14 cellular contexts compared by ENCODE assay signal in the genomic region with DNA sequence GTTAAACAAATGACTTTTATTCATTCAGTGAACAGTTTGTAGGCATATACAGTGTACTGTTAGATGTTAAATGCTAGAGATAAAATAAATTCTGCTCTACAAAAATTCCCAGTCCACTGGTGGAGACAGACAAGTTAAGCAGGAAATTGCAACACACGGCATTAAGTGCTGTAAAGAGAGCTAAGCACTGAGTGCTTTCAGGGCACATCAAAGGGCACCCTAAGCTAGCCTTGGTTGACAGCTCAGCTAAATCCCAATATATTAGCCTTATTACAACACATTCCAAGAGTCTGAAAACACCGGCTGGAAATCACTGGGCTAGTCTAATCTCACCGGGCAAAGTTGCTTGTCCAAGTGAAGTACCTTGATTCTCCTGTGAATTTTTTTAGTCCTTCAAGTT. TPM values are rescaled to one million over a fixed set of nuclear protein-coding genes. Genes with fewer than 3 reads are reported as not detected.
DNase-seq lines count a peak whose midpoint lies in the region; ATAC-seq, FAIRE-seq and TF ChIP-seq lines count a peak whose summit lies in the region.
"Had no signal": no experiment of that assay in that cellular context is flagged by ENCODE, and none has a peak within 500 bp of the region (broad histone marks: within the 10 kb centered on the region; RNA-seq: fewer than 3 reads in every experiment).

No MANE protein-coding gene starts in this region.

- no peak overlapping the region for H3K4me3 ChIP-seq in lung

- no peaks in the 10 kb centered on the region for H3K9me3 Mint-ChIP-seq in chondrocyte (ENCODE audit: low read depth)

- CTCF ChIA-PET in GM10248 (lab: Yijun Ruan, JAX), result no interaction called here

- peaks cover 21% of the 10 kb centered on the region for H3K4me1 Mint-ChIP-seq in chondrocyte (ENCODE audit: low read depth)
- H3K4me1 Mint-ChIP-seq: naive thymus-derived CD8-positive, alpha-beta T cell had no signal

- no peaks in the 10 kb centered on the region for H3K36me3 ChIP-seq in lung (ENCODE audit: control insufficient read depth in 2 of 2, insufficient read depth in 2 of 2, low read length in 2 of 2)

- FAIRE-seq in HTR-8/SVneo (lab: Jason Lieb, UNC), result no peak

- H3K27ac Mint-ChIP-seq in chondrocyte (ENCODE audit: unreplicated experiment), result peak overlapping the region; percentile 60
- H3K27ac Mint-ChIP-seq: naive thymus-derived CD8-positive, alpha-beta T cell had no signal

- peaks cover 0 to 2% of the 10 kb centered on the region in 2 donors for H3K4me1 ChIP-seq in lung (ENCODE audit: control insufficient read depth in 2 of 2, insufficient read depth in 2 of 2, low read length in 2 of 2)

- H3K27ac ChIP-seq in lung (ENCODE audit: low read depth in 1 of 2, low read length in 1 of 2), result no peak overlapping the region
- H3K27ac ChIP-seq: VCaP had no signal

- no peaks in the 10 kb centered on the region for H3K27me3 Mint-ChIP-seq in chondrocyte (ENCODE audit: low read depth)
- H3K27me3 Mint-ChIP-seq: naive thymus-derived CD8-positive, alpha-beta T cell had no signal

- no peaks in the 10 kb centered on the region for H3K27me3 ChIP-seq in lung (ENCODE audit: control insufficient read depth, insufficient read depth)

- no peaks in the 10 kb centered on the region for H3K9me3 ChIP-seq in lung (ENCODE audit: control insufficient read depth in 2 of 2, insufficient read depth in 1 of 2, low read length in 1 of 2)

- no peak overlapping the region for H3K4me3 Mint-ChIP-seq in chondrocyte (ENCODE audit: unreplicated experiment)
- H3K4me3 Mint-ChIP-seq: naive thymus-derived CD8-positive, alpha-beta T cell had no signal

- WGBS in lung, 2 donors, result 17 to 21% methylated on average over 3 of the region's 3 CpGs

- H3K36me3 Mint-ChIP-seq in chondrocyte (ENCODE audit: low read depth), result peaks cover 23% of the 10 kb centered on the region
- H3K36me3 Mint-ChIP-seq: naive thymus-derived CD8-positive, alpha-beta T cell had no signal

- DNase-seq in AG08396 (ENCODE audit: low spot score), result peak; percentile 8
- peak; percentile 15 for DNase-seq in HTR-8/SVneo (ENCODE audit: insufficient read length, low spot score)
- DNase-seq in chondrocyte (ENCODE audit: low spot score), result no peak
- peak; percentile 45 for DNase-seq in lung (ENCODE audit: low spot score)
- no peak for DNase-seq in NOMO-1 treated with dmso at 0.1 percent for 144 hours (lab: John Stamatoyannopoulos, UW; ENCODE audit: unreplicated experiment)
- no peak for DNase-seq in GM10248 (ENCODE audit: extremely low spot score)
- no peak for DNase-seq in activated T-cell treated with anti-CD3 and anti-CD28 coated beads for 4 hours
- no peak for DNase-seq in retina
- DNase-seq: amygdala; naive thymus-derived CD8-positive, alpha-beta T cell; NCI-H446; SHP77 treated with DMSO at 0.1 percent for 48 hours; stimulated activated CD4-positive, alpha-beta T cell treated with anti-CD3 and anti-CD28 coated beads, Interleukin-15, amount 100 ng/mL, for 24 hours had no signal

- peak; percentile 62 for ATAC-seq in lung (ENCODE audit: insufficient read depth, low FRiP score)
- ATAC-seq: naive thymus-derived CD8-positive, alpha-beta T cell had no signal

- POLR2A ChIA-PET in GM10248 (lab: Yijun Ruan, JAX), result no interaction called here

- TF ChIP-seq CTCF in chondrocyte (IDR thresholded peaks at IDR 0.05) (no peak), lung (IDR thresholded peaks at IDR 0.05; ENCODE audit: control extremely low read depth, extremely low read depth) (no peak), GM10248 (IDR thresholded peaks at IDR 0.05; ENCODE audit: control extremely low read depth, extremely low read depth, low read depth, missing control alignments) (no peak)

RNA-seq across cellular contexts. Expression of gene NOX4, which starts 55.1 kb away (rescaled TPM):
- total RNA-seq in chondrocyte (35.3 to 102 TPM (median 39.1 TPM) in 3 replicates), lung (1 to 10 TPM; 1.8 to 2.3 TPM)
- polyA plus RNA-seq in lung, result under 1 TPM; 0.46 to 0.67 TPM
- total RNA-seq: naive thymus-derived CD8-positive, alpha-beta T cell had no signal
- polyA plus RNA-seq: naive thymus-derived CD8-positive, alpha-beta T cell had no signal

Comparison
In these comparisons a context has a peak if more than half of its experiments do, and no peak if none do; other contexts are left out.
1. DNase-seq: peak in AG08396 (single experiment), HTR-8/SVneo (single experiment) and lung (single experiment); none in chondrocyte (single experiment), NOMO-1 treated with dmso at 0.1 percent for 144 hours (single experiment), GM10248 (single experiment), activated T-cell treated with anti-CD3 and anti-CD28 coated beads for 4 hours (single experiment) and retina (single experiment).
2. RNA of gene NOX4, which starts 55.1 kb away (total RNA-seq): 35.3 to 102 TPM in chondrocyte; 1.8 to 2.3 TPM in lung; every median in the first group is over 10 times any median in the second.